1 cellular context compared by ENCODE assay signal in genomic region chr7:128215281-128215680, GRCh38.
TF ChIP-seq lines count a peak whose summit lies in the region.

No MANE protein-coding gene starts in this region.

TF ChIP-seq in K562, 482 proteins besides CTCF, POLR2A, EP300 and RAD21 (continued from another document):
- TF ChIP-seq SP1 (CRISPR knock-in tag; IDR thresholded peaks at IDR 0.05) (no peak), NRF1 (conservative IDR thresholded peaks at IDR 0.05 in 1 of 2, IDR thresholded peaks at IDR 0.05 in 1 of 2) (no peak), BMI1 (IDR thresholded peaks at IDR 0.05; ENCODE audit: low read length) (no peak), PHF21A (IDR thresholded peaks at IDR 0.05; ENCODE audit: borderline replicate concordance, low read depth) (no peak), NR2F6 (CRISPR knock-in tag; IDR thresholded peaks at IDR 0.05) (no peak), CBFA2T2 (conservative IDR thresholded peaks at IDR 0.05) (no peak), TBP (optimal IDR thresholded peaks at IDR 0.05; ENCODE audit: low read depth, low read length) (no peak), DLX4 (CRISPR knock-in tag; IDR thresholded peaks at IDR 0.05) (no peak), RCOR1 (IDR thresholded peaks at IDR 0.05; ENCODE audit: borderline replicate concordance in 1 of 2, low read depth in 2 of 2, low read length in 2 of 2) (no peak), ATF1 (CRISPR knock-in tag; IDR thresholded peaks at IDR 0.05) (no peak), ATF1 (tag; IDR thresholded peaks at IDR 0.05) (no peak), ZNF445 (CRISPR knock-in tag; IDR thresholded peaks at IDR 0.05; ENCODE audit: low read depth) (no peak), ZNF232 (CRISPR knock-in tag; IDR thresholded peaks at IDR 0.05) (no peak), ARID3A (IDR thresholded peaks at IDR 0.05; ENCODE audit: borderline replicate concordance, low read depth, low read length) (no peak)
